2 cellular contexts compared by ENCODE assay signal in genomic region chr12:108561852-108562347, GRCh38.
TF ChIP-seq lines count a peak whose summit lies in the region.

No MANE protein-coding gene starts in this region.

TF ChIP-seq in GM23338, 12 proteins besides CTCF, POLR2A, EP300 and RAD21 (continued from another document):
- TF ChIP-seq, protein P1, sequence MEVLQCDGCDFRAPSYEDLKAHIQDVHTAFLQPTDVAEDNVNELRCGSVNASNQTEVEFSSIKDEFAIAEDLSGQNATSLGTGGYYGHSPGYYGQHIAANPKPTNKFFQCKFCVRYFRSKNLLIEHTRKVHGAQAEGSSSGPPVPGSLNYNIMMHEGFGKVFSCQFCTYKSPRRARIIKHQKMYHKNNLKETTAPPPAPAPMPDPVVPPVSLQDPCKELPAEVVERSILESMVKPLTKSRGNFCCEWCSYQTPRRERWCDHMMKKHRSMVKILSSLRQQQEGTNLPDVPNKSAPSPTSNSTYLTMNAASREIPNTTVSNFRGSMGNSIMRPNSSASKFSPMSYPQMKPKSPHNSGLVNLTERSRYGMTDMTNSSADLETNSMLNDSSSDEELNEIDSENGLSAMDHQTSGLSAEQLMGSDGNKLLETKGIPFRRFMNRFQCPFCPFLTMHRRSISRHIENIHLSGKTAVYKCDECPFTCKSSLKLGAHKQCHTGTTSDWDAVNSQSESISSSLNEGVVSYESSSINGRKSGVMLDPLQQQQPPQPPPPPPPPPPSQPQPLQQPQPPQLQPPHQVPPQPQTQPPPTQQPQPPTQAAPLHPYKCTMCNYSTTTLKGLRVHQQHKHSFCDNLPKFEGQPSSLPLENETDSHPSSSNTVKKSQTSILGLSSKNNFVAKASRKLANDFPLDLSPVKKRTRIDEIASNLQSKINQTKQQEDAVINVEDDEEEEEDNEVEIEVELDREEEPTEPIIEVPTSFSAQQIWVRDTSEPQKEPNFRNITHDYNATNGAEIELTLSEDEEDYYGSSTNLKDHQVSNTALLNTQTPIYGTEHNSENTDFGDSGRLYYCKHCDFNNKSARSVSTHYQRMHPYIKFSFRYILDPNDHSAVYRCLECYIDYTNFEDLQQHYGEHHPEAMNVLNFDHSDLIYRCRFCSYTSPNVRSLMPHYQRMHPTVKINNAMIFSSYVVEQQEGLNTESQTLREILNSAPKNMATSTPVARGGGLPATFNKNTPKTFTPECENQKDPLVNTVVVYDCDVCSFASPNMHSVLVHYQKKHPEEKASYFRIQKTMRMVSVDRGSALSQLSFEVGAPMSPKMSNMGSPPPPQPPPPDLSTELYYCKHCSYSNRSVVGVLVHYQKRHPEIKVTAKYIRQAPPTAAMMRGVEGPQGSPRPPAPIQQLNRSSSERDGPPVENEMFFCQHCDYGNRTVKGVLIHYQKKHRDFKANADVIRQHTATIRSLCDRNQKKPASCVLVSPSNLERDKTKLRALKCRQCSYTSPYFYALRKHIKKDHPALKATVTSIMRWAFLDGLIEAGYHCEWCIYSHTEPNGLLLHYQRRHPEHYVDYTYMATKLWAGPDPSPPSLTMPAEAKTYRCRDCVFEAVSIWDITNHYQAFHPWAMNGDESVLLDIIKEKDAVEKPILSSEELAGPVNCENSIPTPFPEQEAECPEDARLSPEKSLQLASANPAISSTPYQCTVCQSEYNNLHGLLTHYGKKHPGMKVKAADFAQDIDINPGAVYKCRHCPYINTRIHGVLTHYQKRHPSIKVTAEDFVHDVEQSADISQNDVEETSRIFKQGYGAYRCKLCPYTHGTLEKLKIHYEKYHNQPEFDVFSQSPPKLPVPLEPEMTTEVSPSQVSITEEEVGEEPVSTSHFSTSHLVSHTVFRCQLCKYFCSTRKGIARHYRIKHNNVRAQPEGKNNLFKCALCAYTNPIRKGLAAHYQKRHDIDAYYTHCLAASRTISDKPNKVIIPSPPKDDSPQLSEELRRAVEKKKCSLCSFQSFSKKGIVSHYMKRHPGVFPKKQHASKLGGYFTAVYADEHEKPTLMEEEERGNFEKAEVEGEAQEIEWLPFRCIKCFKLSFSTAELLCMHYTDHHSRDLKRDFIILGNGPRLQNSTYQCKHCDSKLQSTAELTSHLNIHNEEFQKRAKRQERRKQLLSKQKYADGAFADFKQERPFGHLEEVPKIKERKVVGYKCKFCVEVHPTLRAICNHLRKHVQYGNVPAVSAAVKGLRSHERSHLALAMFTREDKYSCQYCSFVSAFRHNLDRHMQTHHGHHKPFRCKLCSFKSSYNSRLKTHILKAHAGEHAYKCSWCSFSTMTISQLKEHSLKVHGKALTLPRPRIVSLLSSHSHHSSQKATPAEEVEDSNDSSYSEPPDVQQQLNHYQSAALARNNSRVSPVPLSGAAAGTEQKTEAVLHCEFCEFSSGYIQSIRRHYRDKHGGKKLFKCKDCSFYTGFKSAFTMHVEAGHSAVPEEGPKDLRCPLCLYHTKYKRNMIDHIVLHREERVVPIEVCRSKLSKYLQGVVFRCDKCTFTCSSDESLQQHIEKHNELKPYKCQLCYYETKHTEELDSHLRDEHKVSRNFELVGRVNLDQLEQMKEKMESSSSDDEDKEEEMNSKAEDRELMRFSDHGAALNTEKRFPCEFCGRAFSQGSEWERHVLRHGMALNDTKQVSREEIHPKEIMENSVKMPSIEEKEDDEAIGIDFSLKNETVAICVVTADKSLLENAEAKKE (CRISPR knock-in tag; IDR thresholded peaks at IDR 0.05), result no peak
- no peak for TF ChIP-seq EZH2phosphoT487 (IDR thresholded peaks at IDR 0.05; ENCODE audit: unreplicated experiment)
- no peak for TF ChIP-seq NANOG (IDR thresholded peaks at IDR 0.05; ENCODE audit: borderline replicate concordance)
- no peak for TF ChIP-seq STAT1 (IDR thresholded peaks at IDR 0.05; ENCODE audit: unreplicated experiment)
- no peak for TF ChIP-seq EZH2 (IDR thresholded peaks at IDR 0.05; ENCODE audit: low read depth, unreplicated experiment)
- no peak for TF ChIP-seq CREB1 (CRISPR knock-in tag; IDR thresholded peaks at IDR 0.05; ENCODE audit: low read depth)
- TF ChIP-seq, protein P2, sequence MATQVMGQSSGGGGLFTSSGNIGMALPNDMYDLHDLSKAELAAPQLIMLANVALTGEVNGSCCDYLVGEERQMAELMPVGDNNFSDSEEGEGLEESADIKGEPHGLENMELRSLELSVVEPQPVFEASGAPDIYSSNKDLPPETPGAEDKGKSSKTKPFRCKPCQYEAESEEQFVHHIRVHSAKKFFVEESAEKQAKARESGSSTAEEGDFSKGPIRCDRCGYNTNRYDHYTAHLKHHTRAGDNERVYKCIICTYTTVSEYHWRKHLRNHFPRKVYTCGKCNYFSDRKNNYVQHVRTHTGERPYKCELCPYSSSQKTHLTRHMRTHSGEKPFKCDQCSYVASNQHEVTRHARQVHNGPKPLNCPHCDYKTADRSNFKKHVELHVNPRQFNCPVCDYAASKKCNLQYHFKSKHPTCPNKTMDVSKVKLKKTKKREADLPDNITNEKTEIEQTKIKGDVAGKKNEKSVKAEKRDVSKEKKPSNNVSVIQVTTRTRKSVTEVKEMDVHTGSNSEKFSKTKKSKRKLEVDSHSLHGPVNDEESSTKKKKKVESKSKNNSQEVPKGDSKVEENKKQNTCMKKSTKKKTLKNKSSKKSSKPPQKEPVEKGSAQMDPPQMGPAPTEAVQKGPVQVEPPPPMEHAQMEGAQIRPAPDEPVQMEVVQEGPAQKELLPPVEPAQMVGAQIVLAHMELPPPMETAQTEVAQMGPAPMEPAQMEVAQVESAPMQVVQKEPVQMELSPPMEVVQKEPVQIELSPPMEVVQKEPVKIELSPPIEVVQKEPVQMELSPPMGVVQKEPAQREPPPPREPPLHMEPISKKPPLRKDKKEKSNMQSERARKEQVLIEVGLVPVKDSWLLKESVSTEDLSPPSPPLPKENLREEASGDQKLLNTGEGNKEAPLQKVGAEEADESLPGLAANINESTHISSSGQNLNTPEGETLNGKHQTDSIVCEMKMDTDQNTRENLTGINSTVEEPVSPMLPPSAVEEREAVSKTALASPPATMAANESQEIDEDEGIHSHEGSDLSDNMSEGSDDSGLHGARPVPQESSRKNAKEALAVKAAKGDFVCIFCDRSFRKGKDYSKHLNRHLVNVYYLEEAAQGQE (IDR thresholded peaks at IDR 0.05; ENCODE audit: unreplicated experiment), result no peak
- TF ChIP-seq ETS1 (IDR thresholded peaks at IDR 0.05), result no peak
- TF ChIP-seq JUNB (IDR thresholded peaks at IDR 0.05; ENCODE audit: unreplicated experiment), result no peak
- no peak for TF ChIP-seq POLR2AphosphoS5 (IDR thresholded peaks at IDR 0.05; ENCODE audit: low read depth)

TF ChIP-seq in WTC11, 78 proteins besides CTCF, POLR2A, EP300 and RAD21 (continued from another document):
- TF ChIP-seq, protein P3, sequence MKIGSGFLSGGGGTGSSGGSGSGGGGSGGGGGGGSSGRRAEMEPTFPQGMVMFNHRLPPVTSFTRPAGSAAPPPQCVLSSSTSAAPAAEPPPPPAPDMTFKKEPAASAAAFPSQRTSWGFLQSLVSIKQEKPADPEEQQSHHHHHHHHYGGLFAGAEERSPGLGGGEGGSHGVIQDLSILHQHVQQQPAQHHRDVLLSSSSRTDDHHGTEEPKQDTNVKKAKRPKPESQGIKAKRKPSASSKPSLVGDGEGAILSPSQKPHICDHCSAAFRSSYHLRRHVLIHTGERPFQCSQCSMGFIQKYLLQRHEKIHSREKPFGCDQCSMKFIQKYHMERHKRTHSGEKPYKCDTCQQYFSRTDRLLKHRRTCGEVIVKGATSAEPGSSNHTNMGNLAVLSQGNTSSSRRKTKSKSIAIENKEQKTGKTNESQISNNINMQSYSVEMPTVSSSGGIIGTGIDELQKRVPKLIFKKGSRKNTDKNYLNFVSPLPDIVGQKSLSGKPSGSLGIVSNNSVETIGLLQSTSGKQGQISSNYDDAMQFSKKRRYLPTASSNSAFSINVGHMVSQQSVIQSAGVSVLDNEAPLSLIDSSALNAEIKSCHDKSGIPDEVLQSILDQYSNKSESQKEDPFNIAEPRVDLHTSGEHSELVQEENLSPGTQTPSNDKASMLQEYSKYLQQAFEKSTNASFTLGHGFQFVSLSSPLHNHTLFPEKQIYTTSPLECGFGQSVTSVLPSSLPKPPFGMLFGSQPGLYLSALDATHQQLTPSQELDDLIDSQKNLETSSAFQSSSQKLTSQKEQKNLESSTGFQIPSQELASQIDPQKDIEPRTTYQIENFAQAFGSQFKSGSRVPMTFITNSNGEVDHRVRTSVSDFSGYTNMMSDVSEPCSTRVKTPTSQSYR (CRISPR knock-in tag; IDR thresholded peaks at IDR 0.05), result no peak
- TF ChIP-seq E2F5 (CRISPR knock-in tag; IDR thresholded peaks at IDR 0.05) (no peak), FOXP1 (CRISPR knock-in tag; IDR thresholded peaks at IDR 0.05; ENCODE audit: borderline replicate concordance) (no peak), ARID4B (CRISPR knock-in tag; IDR thresholded peaks at IDR 0.05; ENCODE audit: borderline replicate concordance) (no peak), PRRX2 (CRISPR knock-in tag; IDR thresholded peaks at IDR 0.05) (no peak), EMX1 (CRISPR knock-in tag; IDR thresholded peaks at IDR 0.05) (no peak), GTF2I (CRISPR knock-in tag; conservative IDR thresholded peaks at IDR 0.05) (no peak), RELA (CRISPR knock-in tag; IDR thresholded peaks at IDR 0.05; ENCODE audit: borderline replicate concordance) (no peak)
- TF ChIP-seq, protein P4, sequence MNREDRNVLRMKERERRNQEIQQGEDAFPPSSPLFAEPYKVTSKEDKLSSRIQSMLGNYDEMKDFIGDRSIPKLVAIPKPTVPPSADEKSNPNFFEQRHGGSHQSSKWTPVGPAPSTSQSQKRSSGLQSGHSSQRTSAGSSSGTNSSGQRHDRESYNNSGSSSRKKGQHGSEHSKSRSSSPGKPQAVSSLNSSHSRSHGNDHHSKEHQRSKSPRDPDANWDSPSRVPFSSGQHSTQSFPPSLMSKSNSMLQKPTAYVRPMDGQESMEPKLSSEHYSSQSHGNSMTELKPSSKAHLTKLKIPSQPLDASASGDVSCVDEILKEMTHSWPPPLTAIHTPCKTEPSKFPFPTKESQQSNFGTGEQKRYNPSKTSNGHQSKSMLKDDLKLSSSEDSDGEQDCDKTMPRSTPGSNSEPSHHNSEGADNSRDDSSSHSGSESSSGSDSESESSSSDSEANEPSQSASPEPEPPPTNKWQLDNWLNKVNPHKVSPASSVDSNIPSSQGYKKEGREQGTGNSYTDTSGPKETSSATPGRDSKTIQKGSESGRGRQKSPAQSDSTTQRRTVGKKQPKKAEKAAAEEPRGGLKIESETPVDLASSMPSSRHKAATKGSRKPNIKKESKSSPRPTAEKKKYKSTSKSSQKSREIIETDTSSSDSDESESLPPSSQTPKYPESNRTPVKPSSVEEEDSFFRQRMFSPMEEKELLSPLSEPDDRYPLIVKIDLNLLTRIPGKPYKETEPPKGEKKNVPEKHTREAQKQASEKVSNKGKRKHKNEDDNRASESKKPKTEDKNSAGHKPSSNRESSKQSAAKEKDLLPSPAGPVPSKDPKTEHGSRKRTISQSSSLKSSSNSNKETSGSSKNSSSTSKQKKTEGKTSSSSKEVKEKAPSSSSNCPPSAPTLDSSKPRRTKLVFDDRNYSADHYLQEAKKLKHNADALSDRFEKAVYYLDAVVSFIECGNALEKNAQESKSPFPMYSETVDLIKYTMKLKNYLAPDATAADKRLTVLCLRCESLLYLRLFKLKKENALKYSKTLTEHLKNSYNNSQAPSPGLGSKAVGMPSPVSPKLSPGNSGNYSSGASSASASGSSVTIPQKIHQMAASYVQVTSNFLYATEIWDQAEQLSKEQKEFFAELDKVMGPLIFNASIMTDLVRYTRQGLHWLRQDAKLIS (CRISPR knock-in tag; IDR thresholded peaks at IDR 0.05; ENCODE audit: borderline replicate concordance), result no peak; the same call in 1 of the 2 replicates
- TF ChIP-seq, protein P5, sequence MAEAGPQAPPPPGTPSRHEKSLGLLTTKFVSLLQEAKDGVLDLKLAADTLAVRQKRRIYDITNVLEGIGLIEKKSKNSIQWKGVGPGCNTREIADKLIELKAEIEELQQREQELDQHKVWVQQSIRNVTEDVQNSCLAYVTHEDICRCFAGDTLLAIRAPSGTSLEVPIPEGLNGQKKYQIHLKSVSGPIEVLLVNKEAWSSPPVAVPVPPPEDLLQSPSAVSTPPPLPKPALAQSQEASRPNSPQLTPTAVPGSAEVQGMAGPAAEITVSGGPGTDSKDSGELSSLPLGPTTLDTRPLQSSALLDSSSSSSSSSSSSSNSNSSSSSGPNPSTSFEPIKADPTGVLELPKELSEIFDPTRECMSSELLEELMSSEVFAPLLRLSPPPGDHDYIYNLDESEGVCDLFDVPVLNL (CRISPR knock-in tag; IDR thresholded peaks at IDR 0.05; ENCODE audit: borderline replicate concordance, low read depth), result no peak
- TF ChIP-seq, protein P6, sequence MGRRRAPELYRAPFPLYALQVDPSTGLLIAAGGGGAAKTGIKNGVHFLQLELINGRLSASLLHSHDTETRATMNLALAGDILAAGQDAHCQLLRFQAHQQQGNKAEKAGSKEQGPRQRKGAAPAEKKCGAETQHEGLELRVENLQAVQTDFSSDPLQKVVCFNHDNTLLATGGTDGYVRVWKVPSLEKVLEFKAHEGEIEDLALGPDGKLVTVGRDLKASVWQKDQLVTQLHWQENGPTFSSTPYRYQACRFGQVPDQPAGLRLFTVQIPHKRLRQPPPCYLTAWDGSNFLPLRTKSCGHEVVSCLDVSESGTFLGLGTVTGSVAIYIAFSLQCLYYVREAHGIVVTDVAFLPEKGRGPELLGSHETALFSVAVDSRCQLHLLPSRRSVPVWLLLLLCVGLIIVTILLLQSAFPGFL (CRISPR knock-in tag; IDR thresholded peaks at IDR 0.05; ENCODE audit: borderline replicate concordance), result no peak
